14 cellular contexts compared by ENCODE assay signal in genomic region chrX:13059676-13060499, GRCh38. TPM values are rescaled to one million over a fixed set of nuclear protein-coding genes. Genes with fewer than 3 reads are reported as not detected.
DNase-seq lines count a peak whose midpoint lies in the region; ATAC-seq and TF ChIP-seq lines count a peak whose summit lies in the region.
"Had no signal": no experiment of that assay in that cellular context is flagged by ENCODE, and none has a peak within 500 bp of the region (broad histone marks: within the 10 kb centered on the region; RNA-seq: fewer than 3 reads in every experiment).

No MANE protein-coding gene starts in this region.

- H3K79me1 ChIP-seq in IMR-90 (ENCODE audit: low read depth in 1 of 2, low read length in 2 of 2) (no peaks in the 10 kb centered on the region), mesendoderm (ENCODE audit: low read length) (no peaks in the 10 kb centered on the region)

- no peak overlapping the region for H3K14ac ChIP-seq in IMR-90 (replicated peaks; ENCODE audit: low read depth, low read length)

- CTCF ChIA-PET in IMR-90 (lab: Yijun Ruan, JAX) = no interaction called here
- CTCF ChIA-PET in activated naive CD4-positive, alpha-beta T cell treated with anti-CD3 and anti-CD28 coated beads for 36 hours (lab: Charles Lee) = no interaction called here

- H2BK5ac ChIP-seq in IMR-90 (ENCODE audit: low read depth, low read length, poor library complexity, severe bottlenecking) (no peak overlapping the region), mesendoderm (ENCODE audit: low read length) (no peak overlapping the region)

- peaks cover 0 to 23% (median 5%) of the 10 kb centered on the region in 7 donors for H3K9me3 Mint-ChIP-seq in CD4-positive, CD25-positive, alpha-beta regulatory T cell
- peaks cover 20% of the 10 kb centered on the region for H3K9me3 Mint-ChIP-seq in activated naive CD4-positive, alpha-beta T cell treated with anti-CD3 and anti-CD28 coated beads for 36 hours

- no peak overlapping the region for H2AFZ ChIP-seq in IMR-90 (replicated peaks; ENCODE audit: low read length, poor library complexity)

- no peak for TF ChIP-seq POLR2A in IMR-90 (IDR thresholded peaks at IDR 0.05; ENCODE audit: low read depth, low read length)

- no peaks in the 10 kb centered on the region for H3K9me1 ChIP-seq in IMR-90 (ENCODE audit: insufficient read depth, low read length)

- H2AK5ac ChIP-seq in IMR-90 (ENCODE audit: low read depth, low read length) (no peak overlapping the region), mesendoderm (ENCODE audit: low read length) (no peak overlapping the region)

- no peak for TF ChIP-seq RAD21 in IMR-90 (IDR thresholded peaks at IDR 0.05; ENCODE audit: low read length)

- no peaks in the 10 kb centered on the region for H3K9me3 ChIP-seq in CD4-positive, CD25-positive, alpha-beta regulatory T cell (ENCODE audit: control insufficient read depth in 2 of 2, low read length in 2 of 2)
- no peaks in the 10 kb centered on the region for H3K9me3 ChIP-seq in IMR-90 (ENCODE audit: control insufficient read depth, insufficient read depth, low read length)
- H3K9me3 ChIP-seq in adipocyte (ENCODE audit: control insufficient read depth, low read length) = no peaks in the 10 kb centered on the region
- H3K9me3 ChIP-seq: esophagus muscularis mucosa had no signal

- H4K91ac ChIP-seq in IMR-90 (ENCODE audit: insufficient read depth, low read depth, low read length) = no peak overlapping the region

- H3K36me3 Mint-ChIP-seq in CD4-positive, CD25-positive, alpha-beta regulatory T cell = peaks cover 9% of the 10 kb centered on the region
- H3K36me3 Mint-ChIP-seq in activated naive CD4-positive, alpha-beta T cell treated with anti-CD3 and anti-CD28 coated beads for 36 hours (ENCODE audit: low read depth) = peaks cover 13% of the 10 kb centered on the region

- H3K4me3 Mint-ChIP-seq in CD4-positive, CD25-positive, alpha-beta regulatory T cell = no peak overlapping the region
- no peak overlapping the region for H3K4me3 Mint-ChIP-seq in activated naive CD4-positive, alpha-beta T cell treated with anti-CD3 and anti-CD28 coated beads for 36 hours

- H3K4me3 ChIP-seq in CD4-positive, CD25-positive, alpha-beta regulatory T cell (ENCODE audit: low read depth, low read length) = no peak overlapping the region
- H3K4me3 ChIP-seq in IMR-90 (ENCODE audit: insufficient read depth, low read depth, low read length) = no peak overlapping the region
- no peak overlapping the region for H3K4me3 ChIP-seq in adipocyte (ENCODE audit: low read length)
- H3K4me3 ChIP-seq in mesendoderm (ENCODE audit: low read length) = no peak overlapping the region
- H3K4me3 ChIP-seq: BLaER1 treated with 17β-estradiol and CSF1 and Interleukin-3, amounts not matched to agents 10 nM and 100 nM; esophagus muscularis mucosa; SK-N-MC; upper lobe of left lung had no signal

- H3K56ac ChIP-seq in IMR-90 (ENCODE audit: extremely low read depth, insufficient read depth, low read length) (no peak overlapping the region), mesendoderm (ENCODE audit: low read length) (no peak overlapping the region)

- no peak overlapping the region for H3K9ac ChIP-seq in IMR-90 (ENCODE audit: low read depth, low read length)
- no peak overlapping the region for H3K9ac ChIP-seq in adipocyte (ENCODE audit: low read length)
- H3K9ac ChIP-seq in mesendoderm (ENCODE audit: low read length) = no peak overlapping the region
- H3K9ac ChIP-seq: BLaER1 treated with 17β-estradiol and CSF1 and Interleukin-3, amounts not matched to agents 10 nM and 100 nM had no signal

- in situ Hi-C loops in IMR-90 (cut with MboI; ENCODE audit: low sequenced_read_pairs) = no loop called here

- no peaks in the 10 kb centered on the region for H4K20me1 ChIP-seq in IMR-90 (ENCODE audit: insufficient read depth, low read length)
- H4K20me1 ChIP-seq: BLaER1 treated with 17β-estradiol and CSF1 and Interleukin-3, amounts not matched to agents 10 nM and 100 nM had no signal

- peaks cover 10 to 64% (median 18%) of the 10 kb centered on the region in 4 donors for H3K4me1 Mint-ChIP-seq in CD4-positive, CD25-positive, alpha-beta regulatory T cell
- H3K4me1 Mint-ChIP-seq in activated naive CD4-positive, alpha-beta T cell treated with anti-CD3 and anti-CD28 coated beads for 36 hours (ENCODE audit: low read depth) = peaks cover 52% of the 10 kb centered on the region

- H4K5ac ChIP-seq in IMR-90 (ENCODE audit: low read depth, low read length) (no peak overlapping the region; the same call in 1 of the 2 replicates), mesendoderm (ENCODE audit: low read length) (no peak overlapping the region)

- dilution Hi-C loops in IMR-90 (cut with HindIII; ENCODE audit: low sequenced_read_pairs, unreplicated experiment) = no loop called here

- ATAC-seq in CD4-positive, CD25-positive, alpha-beta regulatory T cell (ENCODE audit: low read depth in 2 of 2) = no peak
- ATAC-seq in IMR-90 (ENCODE audit: low read depth) = peak; percentile 63
- ATAC-seq in HG03108 (IDR thresholded peaks at IDR 0.05; ENCODE audit: unreplicated experiment) = no peak
- ATAC-seq: right cardiac atrium had no signal

- no peak overlapping the region for H2AK9ac ChIP-seq in IMR-90 (replicated peaks; ENCODE audit: low read depth, low read length, poor library complexity)

- POLR2A ChIA-PET in IMR-90 (lab: Charles Lee; ENCODE audit: unreplicated experiment) = no interaction called here

- no TSS peak for BruUV-seq in IMR-90 (replicated peaks; lab: Mats Ljungman, UMichigan)

- no peak overlapping the region for H2BK15ac ChIP-seq in IMR-90 (ENCODE audit: low read depth, low read length)
- H2BK15ac ChIP-seq in mesendoderm (replicated peaks; ENCODE audit: low read depth) = no peak overlapping the region

- H3K18ac ChIP-seq in IMR-90 (ENCODE audit: low read depth, low read length) (no peak overlapping the region; the same call in 1 of the 2 replicates), mesendoderm (ENCODE audit: low read length) (no peak overlapping the region)

- H3K79me2 ChIP-seq in mesendoderm (ENCODE audit: control insufficient read depth, insufficient read depth, low read length) = no peaks in the 10 kb centered on the region

- H3K27me3 ChIP-seq in CD4-positive, CD25-positive, alpha-beta regulatory T cell (ENCODE audit: control insufficient read depth, insufficient read depth, low read length) = no peaks in the 10 kb centered on the region
- no peaks in the 10 kb centered on the region for H3K27me3 ChIP-seq in IMR-90 (ENCODE audit: control insufficient read depth, insufficient read depth, low read length)
- H3K27me3 ChIP-seq in adipocyte (replicated peaks; ENCODE audit: control insufficient read depth, insufficient read depth, low read length) = no peaks in the 10 kb centered on the region
- no peaks in the 10 kb centered on the region for H3K27me3 ChIP-seq in mesendoderm (ENCODE audit: insufficient read depth, low read length, poor library complexity)
- H3K27me3 ChIP-seq: BLaER1 treated with 17β-estradiol and CSF1 and Interleukin-3, amounts not matched to agents 10 nM and 100 nM; esophagus muscularis mucosa; upper lobe of left lung had no signal

- intact Hi-C loops in IMR-90 (cut with micrococcal nuclease) = no loop called here
- intact Hi-C loops in activated naive CD4-positive, alpha-beta T cell treated with anti-CD3 and anti-CD28 coated beads for 36 hours (cut with micrococcal nuclease) = no loop called here

- no peak for TF ChIP-seq CTCF in IMR-90 (conservative IDR thresholded peaks at IDR 0.05; ENCODE audit: low read depth, low read length)

- H3K4me1 ChIP-seq in CD4-positive, CD25-positive, alpha-beta regulatory T cell (ENCODE audit: control insufficient read depth, insufficient read depth, low read length, poor library complexity, severe bottlenecking) = no peaks in the 10 kb centered on the region
- H3K4me1 ChIP-seq in IMR-90 (ENCODE audit: control insufficient read depth, insufficient read depth, low read length) (peaks cover 8% of the 10 kb centered on the region), adipocyte (ENCODE audit: control insufficient read depth, insufficient read depth, low read length) (peaks cover 11% of the 10 kb centered on the region), mesendoderm (ENCODE audit: control insufficient read depth, low read depth, low read length) (no peaks in the 10 kb centered on the region)

- H2BK120ac ChIP-seq in IMR-90 (ENCODE audit: low read depth, low read length) (peak overlapping the region; percentile 19; the same call in 1 of the 2 replicates), mesendoderm (ENCODE audit: low read depth, low read length) (no peak overlapping the region)

- peak overlapping the region in 2 of 3 donors; percentile 15 to 28 for H3K27ac Mint-ChIP-seq in CD4-positive, CD25-positive, alpha-beta regulatory T cell
- H3K27ac Mint-ChIP-seq in activated naive CD4-positive, alpha-beta T cell treated with anti-CD3 and anti-CD28 coated beads for 36 hours = no peak overlapping the region

- H3K4me2 ChIP-seq in IMR-90 (ENCODE audit: low read depth, low read length) (peak overlapping the region; percentile 44; the same call in 1 of the 2 replicates), mesendoderm (ENCODE audit: low read length) (no peak overlapping the region)

- H3K23ac ChIP-seq in IMR-90 (ENCODE audit: low read depth, low read length) (no peak overlapping the region; the same call in 1 of the 2 replicates), mesendoderm (ENCODE audit: low read length) (no peak overlapping the region)

- H2BK20ac ChIP-seq in IMR-90 (ENCODE audit: low read depth, low read length) = no peak overlapping the region

- WGBS in IMR-90 (ENCODE audit: extremely low coverage in 2 of 2, insufficient read length in 1 of 2), 2 experiments = no CpG with 5 or more reads among the region's 2 CpGs
- no CpG with 5 or more reads among the region's 2 CpGs for WGBS in mesendoderm (ENCODE audit: extremely low coverage, insufficient coverage, low lambda C conversion rate)

- DNase-seq in CD4-positive, CD25-positive, alpha-beta regulatory T cell = no peak
- peak; percentile 73 for DNase-seq in IMR-90
- peak; percentile 21 for DNase-seq in adipocyte (ENCODE audit: low read depth)
- DNase-seq in mesendoderm = peak; percentile 46
- DNase-seq in SK-N-DZ (ENCODE audit: low spot score) = no peak
- no peak for DNase-seq in SIG-M5 treated with dmso at 0.1 percent for 504 hours (lab: John Stamatoyannopoulos, UW; ENCODE audit: unreplicated experiment)
- DNase-seq in activated naive CD4-positive, alpha-beta T cell treated with anti-CD3 and anti-CD28 coated beads for 36 hours = no peak
- DNase-seq: right cardiac atrium, upper lobe of left lung had no signal

- H3K36me3 ChIP-seq in CD4-positive, CD25-positive, alpha-beta regulatory T cell (ENCODE audit: control insufficient read depth, insufficient read depth, low read length) = no peaks in the 10 kb centered on the region
- H3K36me3 ChIP-seq in IMR-90 (ENCODE audit: control insufficient read depth, insufficient read depth, low read length) (0 out of 2 replicates have a peak, but pooled peaks cover 1% of the 10 kb centered on the region), adipocyte (ENCODE audit: control insufficient read depth, insufficient read depth, low read length, severe bottlenecking) (no peaks in the 10 kb centered on the region), mesendoderm (ENCODE audit: control insufficient read depth, insufficient read depth, low read length) (no peaks in the 10 kb centered on the region)
- H3K36me3 ChIP-seq: esophagus muscularis mucosa, upper lobe of left lung had no signal

- H4K8ac ChIP-seq in IMR-90 (ENCODE audit: low read depth in 2 of 2, low read length in 2 of 2) (no peak overlapping the region), mesendoderm (ENCODE audit: low read depth, low read length) (no peak overlapping the region)

- no peaks in the 10 kb centered on the region for H3K27me3 Mint-ChIP-seq in CD4-positive, CD25-positive, alpha-beta regulatory T cell
- no peaks in the 10 kb centered on the region for H3K27me3 Mint-ChIP-seq in activated naive CD4-positive, alpha-beta T cell treated with anti-CD3 and anti-CD28 coated beads for 36 hours (ENCODE audit: low read depth)

- H3K27ac ChIP-seq in CD4-positive, CD25-positive, alpha-beta regulatory T cell (ENCODE audit: insufficient read depth, low read length, poor library complexity, severe bottlenecking) = no peak overlapping the region
- H3K27ac ChIP-seq in IMR-90 (ENCODE audit: insufficient read depth, low read length) = peak overlapping the region; percentile 48; the same call in 1 of the 2 replicates
- H3K27ac ChIP-seq in mesendoderm (ENCODE audit: low read depth, low read length) = no peak overlapping the region
- H3K27ac ChIP-seq: BLaER1 treated with 17β-estradiol and CSF1 and Interleukin-3, amounts not matched to agents 10 nM and 100 nM; esophagus muscularis mucosa; SK-N-MC had no signal

- H3K4ac ChIP-seq in IMR-90 (ENCODE audit: low read depth, low read length) (peak overlapping the region; percentile 56; the same call in 1 of the 2 replicates), mesendoderm (ENCODE audit: low read depth, low read length) (no peak overlapping the region)

RNA-seq across cellular contexts. Expression of gene FAM9C, which starts 15.5 kb away (rescaled TPM):
- not detected for total RNA-seq in CD4-positive, CD25-positive, alpha-beta regulatory T cell
- polyA plus RNA-seq in CD4-positive, CD25-positive, alpha-beta regulatory T cell = not detected
- not detected in 2 replicates for total RNA-seq in IMR-90 (2012; rRNA removed)
- polyA plus RNA-seq in IMR-90 (2012; rRNA removed) = not detected in 2 replicates
- polyA plus RNA-seq in IMR-90 (2012; cell fraction: cytosol; rRNA removed) = not detected in 2 replicates
- not detected in 2 replicates for polyA plus RNA-seq in IMR-90 (2012; cell fraction: nucleus; rRNA removed; ENCODE audit: low replicate concordance)
- polyA plus RNA-seq in mesendoderm (2013, experiment 1 of 2) = 0.21 TPM
- 0.20 TPM for polyA plus RNA-seq in mesendoderm (2013, experiment 2 of 2)
- polyA plus RNA-seq in SK-N-DZ (2014; cell fraction: cytosol; rRNA removed) = not detected in 2 replicates
- not detected in 2 replicates for polyA plus RNA-seq in SK-N-DZ (2014; cell fraction: nucleus; rRNA removed)
- not detected for total RNA-seq in activated naive CD4-positive, alpha-beta T cell treated with anti-CD3 and anti-CD28 coated beads for 36 hours
- total RNA-seq: esophagus muscularis mucosa, lower leg skin, right cardiac atrium had no signal

Comparison
In these comparisons a context has a peak if more than half of its experiments do, and no peak if none do; other contexts are left out.
1. DNase-seq: peak in IMR-90 (single experiment), adipocyte (single experiment) and mesendoderm (single experiment); none in CD4-positive, CD25-positive, alpha-beta regulatory T cell (0 of 3), SK-N-DZ (single experiment), SIG-M5 treated with dmso at 0.1 percent for 504 hours (single experiment) and activated naive CD4-positive, alpha-beta T cell treated with anti-CD3 and anti-CD28 coated beads for 36 hours (single experiment).